Comparison of ENCODE assay signal across 10 cellular contexts in the genomic region with DNA sequence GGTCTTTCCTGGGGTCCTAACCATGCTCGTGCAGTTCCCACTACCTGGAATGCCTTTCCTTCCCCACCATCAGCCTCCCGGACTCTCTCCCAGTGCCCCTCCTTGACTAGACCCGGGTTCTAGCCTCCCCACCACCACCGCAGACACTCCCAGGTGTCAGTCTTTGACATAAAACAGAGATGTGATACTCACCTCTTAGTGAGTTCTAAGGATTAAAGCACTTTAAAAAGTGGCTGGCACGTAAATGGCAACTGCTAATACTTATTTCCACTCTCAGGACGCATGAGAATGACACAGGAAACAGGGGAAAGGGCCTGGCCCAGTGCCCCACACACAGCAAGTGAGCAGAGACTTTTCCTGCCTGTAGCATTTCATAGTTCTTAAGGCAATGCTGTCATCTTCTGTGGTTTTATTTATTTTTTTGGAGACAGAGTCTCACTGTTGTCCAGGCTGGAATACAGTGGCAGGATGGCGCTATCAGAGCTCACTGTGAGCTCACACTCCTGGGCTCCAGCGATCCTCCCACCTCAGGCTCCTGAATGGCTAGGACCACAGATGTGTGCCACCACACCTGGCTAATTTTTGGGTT. TPM values are rescaled to one million over a fixed set of nuclear protein-coding genes. Genes with fewer than 3 reads are reported as not detected.
A peak's percentile ranks its signal among the peaks of the same experiment; 100 is the strongest.
DNase-seq lines count a peak whose midpoint lies in the region; ATAC-seq and TF ChIP-seq lines count a peak whose summit lies in the region.
"Had no signal": no experiment of that assay in that cellular context is flagged by ENCODE, and none has a peak within 500 bp of the region (broad histone marks: within the 10 kb centered on the region; RNA-seq: fewer than 3 reads in every experiment).

No MANE protein-coding gene starts in this region.

- peak overlapping the region; percentile 99 for H3K27ac Mint-ChIP-seq in stimulated activated naive CD8-positive, alpha-beta T cell treated with anti-CD3 and anti-CD28 coated beads, Interleukin-15, Interleukin-2, amounts not matched to agents 100 ng/mL and 50 ng/mL, for 24 hours

- TF ChIP-seq CTCF in mammary epithelial cell (conservative IDR thresholded peaks at IDR 0.05 in 1 of 2, IDR thresholded peaks at IDR 0.05 in 1 of 2; ENCODE audit: extremely low read depth in 1 of 2, insufficient read depth in 1 of 2, low read depth in 1 of 2, low read length in 2 of 2) (no peak), vagina (IDR thresholded peaks at IDR 0.05) (no peak)

- in situ Hi-C loops in mammary epithelial cell (cut with MboI; ENCODE audit: low sequenced_read_pairs in 2 of 2), result loop anchor here in 1 of 2 donors (5.0 kb wide), 1 partner anchor 123 kb away; no protein-coding TSS in a partner anchor

- H3K27me3 ChIP-seq in mammary epithelial cell (ENCODE audit: insufficient read depth, low read length) (no peaks in the 10 kb centered on the region), vagina (no peaks in the 10 kb centered on the region)

- H3K36me3 Mint-ChIP-seq in stimulated activated naive CD8-positive, alpha-beta T cell treated with anti-CD3 and anti-CD28 coated beads, Interleukin-15, Interleukin-2, amounts not matched to agents 100 ng/mL and 50 ng/mL, for 24 hours (ENCODE audit: low read depth), result peaks cover 6% of the 10 kb centered on the region

- CTCF ChIA-PET in mammary epithelial cell (lab: Charles Lee; ENCODE audit: low non-redundant PET), result interaction anchor here (0.6 kb wide), 1 partner anchor 602 kb away, joined by 3 read pairs; no protein-coding TSS in a partner anchor

- H3K27ac ChIP-seq in mammary epithelial cell (ENCODE audit: insufficient read depth, low read depth, low read length), result no peak overlapping the region
- H3K27ac ChIP-seq in mesodermal cell (ENCODE audit: low read depth, low read length, severe bottlenecking), result peak overlapping the region; percentile 99
- H3K27ac ChIP-seq in vagina, result peak overlapping the region; percentile 98

- intact Hi-C loops in mammary epithelial cell (cut with micrococcal nuclease), result no loop called here
- intact Hi-C loops in vagina (cut with DNase I), result loop anchor here (5.0 kb wide), 1 partner anchor 33 kb away; no protein-coding TSS in a partner anchor

- no peak overlapping the region for H3K9ac ChIP-seq in mammary epithelial cell (ENCODE audit: insufficient read depth, low read length)

- no peaks in the 10 kb centered on the region for H4K20me1 ChIP-seq in mammary epithelial cell (ENCODE audit: insufficient read depth, low read length)

- peaks cover 29% of the 10 kb centered on the region for H3K79me2 ChIP-seq in mammary epithelial cell (ENCODE audit: insufficient read depth, low read length)

- no peaks in the 10 kb centered on the region for H3K9me3 ChIP-seq in mammary epithelial cell (replicated peaks; ENCODE audit: insufficient read depth, low read length)
- H3K9me3 ChIP-seq in mesodermal cell (ENCODE audit: control insufficient read depth, low read length), result no peaks in the 10 kb centered on the region
- no peaks in the 10 kb centered on the region for H3K9me3 ChIP-seq in vagina

- no peak overlapping the region for H3K4me2 ChIP-seq in mammary epithelial cell (ENCODE audit: insufficient read depth, low read depth, low read length)

- H3K27me3 Mint-ChIP-seq in stimulated activated naive CD8-positive, alpha-beta T cell treated with anti-CD3 and anti-CD28 coated beads, Interleukin-15, Interleukin-2, amounts not matched to agents 100 ng/mL and 50 ng/mL, for 24 hours, result no peaks in the 10 kb centered on the region

- peak overlapping the region; percentile 59 for H3K4me3 Mint-ChIP-seq in stimulated activated naive CD8-positive, alpha-beta T cell treated with anti-CD3 and anti-CD28 coated beads, Interleukin-15, Interleukin-2, amounts not matched to agents 100 ng/mL and 50 ng/mL, for 24 hours

- peaks cover 83% of the 10 kb centered on the region for H3K4me1 Mint-ChIP-seq in stimulated activated naive CD8-positive, alpha-beta T cell treated with anti-CD3 and anti-CD28 coated beads, Interleukin-15, Interleukin-2, amounts not matched to agents 100 ng/mL and 50 ng/mL, for 24 hours (ENCODE audit: low read depth)

- no peak overlapping the region for H2AFZ ChIP-seq in mammary epithelial cell (ENCODE audit: low read depth, low read length)

- BruUV-seq in mammary epithelial cell (replicated peaks; lab: Mats Ljungman, UMichigan), result no TSS peak

- H3K4me3 ChIP-seq in mammary epithelial cell (replicated peaks in 1 of 3; ENCODE audit: insufficient read depth in 1 of 3, low read depth in 2 of 3, low read length in 3 of 3) (no peak overlapping the region), mesodermal cell (ENCODE audit: extremely low read depth, insufficient read depth, low read length, poor library complexity, severe bottlenecking) (no peak overlapping the region), vagina (no peak overlapping the region)

- no peak for ATAC-seq in stimulated activated naive CD8-positive, alpha-beta T cell treated with anti-CD3 and anti-CD28 coated beads, Interleukin-15, Interleukin-2, amounts not matched to agents 100 U/mL and 50 U/mL, for 24 hours

- no peak for DNase-seq in stimulated activated naive CD8-positive, alpha-beta T cell treated with anti-CD3 and anti-CD28 coated beads, Interleukin-15, Interleukin-2, amounts not matched to agents 100 U/mL and 50 U/mL, for 24 hours
- DNase-seq in mammary epithelial cell (peak; percentile 19), vagina (ENCODE audit: extremely low spot score in 2 of 2) (no peak), NCI-H1694 treated with DMSO at 0.1 percent for 48 hours (lab: John Stamatoyannopoulos, UW) (no peak), midbrain (lab: John Stamatoyannopoulos, UW) (no peak), mesenteric fat pad (ENCODE audit: low spot score) (no peak)
- DNase-seq: effector CD8-positive, alpha-beta T cell; NCI-H82 had no signal

- no peaks in the 10 kb centered on the region for H3K36me3 ChIP-seq in mammary epithelial cell (ENCODE audit: insufficient read depth, low read length)
- H3K36me3 ChIP-seq in mesodermal cell (ENCODE audit: control insufficient read depth, insufficient read depth, low read length), result peaks cover 17% of the 10 kb centered on the region
- H3K36me3 ChIP-seq in vagina, result peaks cover 0 to 8% of the 10 kb centered on the region in 2 donors

- H3K4me1 ChIP-seq in mammary epithelial cell (ENCODE audit: insufficient read depth, low read length), result peaks cover 68% of the 10 kb centered on the region
- peaks cover 41% of the 10 kb centered on the region for H3K4me1 ChIP-seq in mesodermal cell (ENCODE audit: control insufficient read depth, insufficient read depth, low read length, poor library complexity, severe bottlenecking)
- peaks cover 89% of the 10 kb centered on the region for H3K4me1 ChIP-seq in vagina

- dilution Hi-C loops in mammary epithelial cell (cut with HindIII; ENCODE audit: low sequenced_read_pairs), result no loop called here

- TF ChIP-seq POLR2A in vagina (IDR thresholded peaks at IDR 0.05), result no peak

- 94% methylated on average over 7 of the region's 8 CpGs for WGBS in mammary epithelial cell (ENCODE audit: low coverage, missing lambda C conversion rate)
- WGBS in mesodermal cell (ENCODE audit: insufficient coverage in 2 of 2), 2 experiments, result 87 to 88% methylated on average over 7 to 8 of the region's 8 CpGs

- no peaks in the 10 kb centered on the region for H3K9me3 Mint-ChIP-seq in stimulated activated naive CD8-positive, alpha-beta T cell treated with anti-CD3 and anti-CD28 coated beads, Interleukin-15, Interleukin-2, amounts not matched to agents 100 ng/mL and 50 ng/mL, for 24 hours

RNA-seq across cellular contexts. Expression of gene SLC25A45, which starts 1.9 kb away (rescaled TPM):
- total RNA-seq in mammary epithelial cell (1 to 10 TPM in 1 of 2 donors, under 1 TPM in 1; 0.50 to 2.4 TPM), vagina (2.2 TPM), mesenteric fat pad (8.7 TPM)
- 0.28 TPM for polyA plus RNA-seq in mammary epithelial cell
- polyA minus RNA-seq in mammary epithelial cell, result 2.0 TPM
- 2.9 TPM for polyA plus RNA-seq in mesodermal cell (2013, experiment 1 of 2)
- 2.6 TPM for polyA plus RNA-seq in mesodermal cell (2013, experiment 2 of 2)

RNA-seq across cellular contexts. Expression of gene FRMD8, which starts 2.0 kb away (rescaled TPM):
- total RNA-seq in mammary epithelial cell (10 to 100 TPM; 43.4 to 74.8 TPM), vagina (53.3 TPM), mesenteric fat pad (44.0 TPM)
- 34.0 TPM for polyA plus RNA-seq in mammary epithelial cell
- polyA minus RNA-seq in mammary epithelial cell, result 43.2 TPM
- polyA plus RNA-seq in mesodermal cell (2013, experiment 1 of 2), result 58.2 TPM
- 48.4 TPM for polyA plus RNA-seq in mesodermal cell (2013, experiment 2 of 2)

RNA-seq across cellular contexts. Expression of gene TIGD3, which starts 29.8 kb away (rescaled TPM):
- not detected for total RNA-seq in mammary epithelial cell
- polyA plus RNA-seq in mammary epithelial cell, result 0.03 TPM
- polyA minus RNA-seq in mammary epithelial cell, result not detected
- 0.81 TPM for polyA plus RNA-seq in mesodermal cell (2013, experiment 1 of 2)
- polyA plus RNA-seq in mesodermal cell (2013, experiment 2 of 2), result 0.40 TPM
- not detected for total RNA-seq in vagina
- total RNA-seq in mesenteric fat pad, result not detected

RNA-seq across cellular contexts. Expression of gene NEAT1, which starts 38.2 kb away (rescaled TPM):
- 100 to 1,000 TPM; 364 to 775 TPM for total RNA-seq in mammary epithelial cell
- polyA plus RNA-seq in mammary epithelial cell, result 20.1 TPM
- polyA minus RNA-seq in mammary epithelial cell, result 98.8 TPM
- polyA plus RNA-seq in mesodermal cell (2013, experiment 1 of 2), result 32.4 TPM
- polyA plus RNA-seq in mesodermal cell (2013, experiment 2 of 2), result 28.8 TPM
- total RNA-seq in vagina, result 857 TPM
- total RNA-seq in mesenteric fat pad, result 1,527 TPM

RNA-seq across cellular contexts. Expression of gene DPF2, which starts 50.7 kb away (rescaled TPM):
- total RNA-seq in mammary epithelial cell, result 10 to 100 TPM; 31.0 to 54.6 TPM
- 32.7 TPM for polyA plus RNA-seq in mammary epithelial cell
- polyA minus RNA-seq in mammary epithelial cell, result 80.0 TPM
- polyA plus RNA-seq in mesodermal cell (2013, experiment 1 of 2), result 81.1 TPM
- polyA plus RNA-seq in mesodermal cell (2013, experiment 2 of 2), result 73.7 TPM
- total RNA-seq in vagina, result 33.1 TPM
- total RNA-seq in mesenteric fat pad, result 34.1 TPM
